ENCODE assay signal across 8 cellular contexts in the genomic region with DNA sequence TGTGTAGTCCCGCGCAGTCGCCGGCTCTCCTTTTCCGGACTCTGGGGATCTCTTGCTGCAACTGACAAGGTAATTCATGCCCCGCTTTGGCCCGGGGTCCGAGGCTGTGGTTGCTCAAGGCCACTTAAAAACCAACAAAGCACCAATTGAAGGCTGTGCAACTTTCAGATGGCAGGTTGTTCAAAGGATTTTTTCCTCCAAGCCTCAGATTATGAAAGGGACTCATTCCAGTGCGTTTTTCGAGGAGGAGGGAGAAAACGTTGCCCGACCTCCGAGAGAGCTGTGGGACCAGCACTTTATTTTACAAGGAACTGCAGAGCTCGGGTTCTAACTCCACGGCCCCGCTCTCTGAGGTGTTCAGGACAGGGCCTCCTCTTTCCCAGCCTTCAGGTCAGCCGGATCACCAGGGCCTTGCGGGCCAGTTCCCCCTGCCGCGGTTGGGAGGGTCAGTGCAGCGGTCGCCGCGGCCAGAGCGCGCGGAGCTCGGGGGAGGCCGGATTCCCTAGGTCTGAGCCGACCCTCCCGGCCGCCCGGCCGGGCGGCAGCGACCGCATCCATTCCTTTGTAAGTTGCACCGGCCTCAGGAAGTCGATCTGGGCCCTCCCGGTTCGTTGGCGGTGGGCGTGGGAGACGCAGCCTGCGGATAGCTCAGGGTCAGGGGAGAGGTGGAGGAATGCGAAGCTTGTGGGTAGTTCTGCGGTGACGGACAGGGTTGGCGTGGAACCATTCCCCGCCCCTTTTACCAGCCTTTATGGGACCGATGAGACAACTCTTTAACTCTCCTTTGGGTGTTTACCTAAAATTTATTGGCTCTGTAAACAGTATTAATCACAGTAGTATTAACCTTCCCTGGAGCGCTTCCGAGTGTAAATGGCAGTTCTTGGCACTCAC. TPM values are rescaled to one million over a fixed set of nuclear protein-coding genes. Genes with fewer than 3 reads are reported as not detected.
A peak's percentile ranks its signal among the peaks of the same experiment; 100 is the strongest.
DNase-seq lines count a peak whose midpoint lies in the region; ATAC-seq lines count a peak whose summit lies in the region.

No MANE protein-coding gene starts in this region.

- peaks cover 29% of the 10 kb centered on the region for H3K4me1 Mint-ChIP-seq in activated CD8-positive, alpha-beta memory T cell treated with anti-CD3 and anti-CD28 coated beads, Interleukin-2, amount 10 ng/mL, durations not matched to agents 7 days and 5 days

- H3K27me3 Mint-ChIP-seq in activated CD8-positive, alpha-beta memory T cell treated with anti-CD3 and anti-CD28 coated beads, Interleukin-2, amount 10 ng/mL, durations not matched to agents 7 days and 5 days, result peaks cover 24% of the 10 kb centered on the region

- no peak for ATAC-seq in activated CD8-positive, alpha-beta memory T cell treated with anti-CD3 and anti-CD28 coated beads, Interleukin-2, amount 10 ng/mL, durations not matched to agents 7 days and 5 days
- ATAC-seq in GM21447 (IDR thresholded peaks at IDR 0.05; ENCODE audit: unreplicated experiment), result no peak

- no peak for DNase-seq in activated CD8-positive, alpha-beta memory T cell treated with anti-CD3 and anti-CD28 coated beads, Interleukin-2, amount 10 ng/mL, durations not matched to agents 7 days and 5 days
- no peak for DNase-seq in activated CD8-positive, alpha-beta memory T cell treated with anti-CD3 and anti-CD28 coated beads, Interleukin-2, amount 50 U/mL, for 48 hours
- DNase-seq in RPMI7951 (ENCODE audit: low read depth) (peak; percentile 89), kidney glomerular epithelial cell (lab: John Stamatoyannopoulos, UW) (peak; percentile 80), NCI-H1930 (lab: John Stamatoyannopoulos, UW) (no peak)
- DNase-seq in stimulated activated CD8-positive, alpha-beta memory T cell treated with anti-CD3 and anti-CD28 coated beads, Interleukin-4, amount 100 ng/mL, for 48 hours, result peak; percentile 33

- no peak overlapping the region for H3K27ac Mint-ChIP-seq in activated CD8-positive, alpha-beta memory T cell treated with anti-CD3 and anti-CD28 coated beads, Interleukin-2, amount 10 ng/mL, durations not matched to agents 7 days and 5 days

- CTCF ChIA-PET in activated CD8-positive, alpha-beta memory T cell treated with anti-CD3 and anti-CD28 coated beads, Interleukin-2, amount 10 ng/mL, durations not matched to agents 7 days and 5 days (lab: Charles Lee), result interaction anchor here (0.6 to 2.1 kb wide), 8 partner anchors 17 to 195 kb away, joined by 3 to 8 read pairs (median 4); no protein-coding TSS in a partner anchor

- H3K36me3 Mint-ChIP-seq in activated CD8-positive, alpha-beta memory T cell treated with anti-CD3 and anti-CD28 coated beads, Interleukin-2, amount 10 ng/mL, durations not matched to agents 7 days and 5 days, result peaks cover 14% of the 10 kb centered on the region

- no peaks in the 10 kb centered on the region for H3K9me3 Mint-ChIP-seq in activated CD8-positive, alpha-beta memory T cell treated with anti-CD3 and anti-CD28 coated beads, Interleukin-2, amount 10 ng/mL, durations not matched to agents 7 days and 5 days (ENCODE audit: low read depth)

- peak overlapping the region; percentile 91 for H3K4me3 Mint-ChIP-seq in activated CD8-positive, alpha-beta memory T cell treated with anti-CD3 and anti-CD28 coated beads, Interleukin-2, amount 10 ng/mL, durations not matched to agents 7 days and 5 days

- peak overlapping the region; percentile 79 for H3K27ac ChIP-seq in cingulate gyrus (ENCODE audit: low read depth, low read length)

RNA-seq across cellular contexts. Expression of a gene that starts 1.6 kb away (rescaled TPM):
- 100 to 1,000 TPM; 102 to 195 TPM for total RNA-seq in activated CD8-positive, alpha-beta memory T cell treated with anti-CD3 and anti-CD28 coated beads, Interleukin-2, amount 10 ng/mL, durations not matched to agents 7 days and 5 days
- total RNA-seq in RPMI7951 (2014; rRNA removed; shearing (Covaris generic)), result 54.3 and 70.0 TPM in 2 replicates

Comparison
In these comparisons a context has a peak if more than half of its experiments do, and no peak if none do; other contexts are left out.
1. DNase-seq: peak in RPMI7951 (single experiment), kidney glomerular epithelial cell (single experiment) and stimulated activated CD8-positive, alpha-beta memory T cell treated with anti-CD3 and anti-CD28 coated beads, Interleukin-4, amount 100 ng/mL, for 48 hours (single experiment); none in activated CD8-positive, alpha-beta memory T cell treated with anti-CD3 and anti-CD28 coated beads, Interleukin-2, amount 10 ng/mL, durations not matched to agents 7 days and 5 days (single experiment), activated CD8-positive, alpha-beta memory T cell treated with anti-CD3 and anti-CD28 coated beads, Interleukin-2, amount 50 U/mL, for 48 hours (single experiment) and NCI-H1930 (0 of 2).